ENCODE assay signal across 8 cellular contexts in genomic region chr7:39948375-39948774, GRCh38. TPM values are rescaled to one million over a fixed set of nuclear protein-coding genes. Genes with fewer than 3 reads are reported as not detected.
DNase-seq lines count a peak whose midpoint lies in the region; ATAC-seq, FAIRE-seq and TF ChIP-seq lines count a peak whose summit lies in the region.

No MANE protein-coding gene starts in this region.

- H2AFZ ChIP-seq in GM23248 (peak overlapping the region; percentile 95), H1 (ENCODE audit: low read length) (no peak overlapping the region), neuronal stem cell (ENCODE audit: low read length) (peak overlapping the region; percentile 90)

- H3K23ac ChIP-seq in H1 (ENCODE audit: insufficient read length) (no peak overlapping the region), neuronal stem cell (ENCODE audit: low read depth, low read length, poor library complexity) (no peak overlapping the region)

- ATAC-seq in GM21576 (IDR thresholded peaks at IDR 0.05; ENCODE audit: unreplicated experiment) = no peak

- no peak overlapping the region for H2BK15ac ChIP-seq in H1 (ENCODE audit: low read length)
- no peak overlapping the region for H2BK15ac ChIP-seq in neuronal stem cell (ENCODE audit: low read length)

- no peaks in the 10 kb centered on the region for H3K9me2 ChIP-seq in GM23248 (ENCODE audit: insufficient read depth)

- CTCF ChIA-PET in H1 (lab: Charles Lee; ENCODE audit: partially characterized antibody) = interaction anchor here (0.7 to 2.1 kb wide), 5 partner anchors 11 to 52 kb away, joined by 3 to 7 read pairs (median 4); no protein-coding TSS in a partner anchor

- TF ChIP-seq RAD21 in H1 (IDR thresholded peaks at IDR 0.05 in 1 of 2, conservative IDR thresholded peaks at IDR 0.05 in 1 of 2; ENCODE audit: low read depth in 2 of 2, low read length in 2 of 2) = no peak

- H3K9me3 ChIP-seq in GM23248 (ENCODE audit: low read depth) = no peaks in the 10 kb centered on the region
- no peaks in the 10 kb centered on the region for H3K9me3 ChIP-seq in H1 (ENCODE audit: insufficient read depth in 2 of 2, low read depth in 1 of 2, low read length in 1 of 2)
- no peaks in the 10 kb centered on the region for H3K9me3 ChIP-seq in neuronal stem cell (replicated peaks in 1 of 2; ENCODE audit: control insufficient read depth in 2 of 2, insufficient read depth in 1 of 2, low read depth in 1 of 2, low read length in 2 of 2)

- 37 to 41% methylated on average over 8 of the region's 8 CpGs for WGBS in GM23248 (ENCODE audit: low coverage in 1 of 2, low lambda C conversion rate in 2 of 2, missing lambda C conversion rate in 2 of 2), 2 experiments
- WGBS in H1 (ENCODE audit: extremely low coverage in 1 of 2, insufficient coverage in 1 of 2, insufficient read length in 1 of 2, insufficient replicate concordance in 2 of 2, low coverage in 1 of 2, low lambda C conversion rate in 2 of 2, missing lambda C conversion rate in 1 of 2), 2 experiments = 77% methylated on average over 8 of the region's 8 CpGs; no CpG with 5 or more reads in 1 of the 2 experiments
- WGBS in neuronal stem cell (ENCODE audit: extremely low coverage in 2 of 2, insufficient read length in 2 of 2, insufficient replicate concordance in 1 of 2), 2 donors = no CpG with 5 or more reads among the region's 8 CpGs

- peaks cover 35% of the 10 kb centered on the region for H3F3A ChIP-seq in GM23248 (ENCODE audit: insufficient read depth)

- POLR2A ChIA-PET in H1 (lab: Charles Lee; ENCODE audit: partially characterized antibody) = interaction anchor here (1.1 to 2.4 kb wide), 2 partner anchors 91 to 186 kb away, joined by 4 to 9 read pairs; partner anchors contain the start of genes MPLKIP and SUGCT

- TF ChIP-seq CTCF in H1 (IDR thresholded peaks at IDR 0.05; ENCODE audit: control extremely low read depth in 1 of 3, insufficient read depth in 1 of 3, low read depth in 1 of 3, low read length in 3 of 3) = no peak

- peaks cover 4% of the 10 kb centered on the region; the same call in 1 of the 2 replicates for H4K20me1 ChIP-seq in GM23248 (ENCODE audit: insufficient read depth)
- H4K20me1 ChIP-seq in H1 (replicated peaks in 1 of 2; ENCODE audit: control insufficient read depth in 1 of 2, insufficient read depth in 2 of 2, low read length in 2 of 2) = peaks cover 9 to 15% of the 10 kb centered on the region in 2 experiments

- H3K79me1 ChIP-seq in H1 (ENCODE audit: low read depth, low read length) = no peaks in the 10 kb centered on the region
- peaks cover 13% of the 10 kb centered on the region for H3K79me1 ChIP-seq in neuronal stem cell (ENCODE audit: low read depth, low read length)

- H3K36me3 ChIP-seq in GM23248 (ENCODE audit: low read depth) (no peaks in the 10 kb centered on the region), H1 (ENCODE audit: control insufficient read depth in 2 of 4, insufficient read depth in 4 of 4, low read length in 3 of 4) (no peaks in the 10 kb centered on the region), neuronal stem cell (replicated peaks in 1 of 2; ENCODE audit: control insufficient read depth in 2 of 2, insufficient read depth in 2 of 2, low read length in 2 of 2) (peaks cover 0 to 10% of the 10 kb centered on the region in 2 donors)

- H3K56ac ChIP-seq in H1 (replicated peaks; ENCODE audit: insufficient read length, low read depth, low read length) = no peak overlapping the region

- TF ChIP-seq POLR2A in H1 (IDR thresholded peaks at IDR 0.05; ENCODE audit: control extremely low read depth in 1 of 2, low read depth in 2 of 2, low read length in 2 of 2) = no peak

- H4K91ac ChIP-seq in H1 (replicated peaks; ENCODE audit: insufficient read length, low read length) (no peak overlapping the region), neuronal stem cell (ENCODE audit: low read depth, low read length, poor library complexity) (no peak overlapping the region)

- DNase-seq in GM23248 (peak; percentile 54), SK-N-DZ (ENCODE audit: low spot score) (peak; percentile 38), H1 (ENCODE audit: low read depth in 1 of 2, low spot score in 2 of 2) (no peak), neuronal stem cell (ENCODE audit: low spot score) (no peak), mesenteric fat pad (ENCODE audit: low spot score) (no peak), NCI-H1436 treated with DMSO at 0.1 percent for 48 hours (lab: John Stamatoyannopoulos, UW) (no peak), RCC 7860 (ENCODE audit: low spot score) (no peak)

- H4K5ac ChIP-seq in H1 (ENCODE audit: insufficient read length, low read depth, low read length) = no peak overlapping the region

- H2BK5ac ChIP-seq in H1 (ENCODE audit: low read depth, low read length) (no peak overlapping the region), neuronal stem cell (ENCODE audit: low read length) (no peak overlapping the region)

- H2BK20ac ChIP-seq in H1 (ENCODE audit: low read length) = no peak overlapping the region

- H3K18ac ChIP-seq in H1 (ENCODE audit: extremely low read depth, low read length) (no peak overlapping the region), neuronal stem cell (ENCODE audit: low read length) (no peak overlapping the region)

- no peak overlapping the region for H3K14ac ChIP-seq in H1 (ENCODE audit: insufficient read length)
- H3K14ac ChIP-seq in neuronal stem cell (ENCODE audit: low read length) = no peak overlapping the region

- H3K27ac ChIP-seq in GM23248 (peak overlapping the region; percentile 97), H1 (ENCODE audit: low read depth, low read length) (peak overlapping the region; percentile 91; the same call in 1 of the 2 replicates), neuronal stem cell (replicated peaks; ENCODE audit: low read length) (no peak overlapping the region)

- H2AK5ac ChIP-seq in H1 (ENCODE audit: low read depth, low read length) (no peak overlapping the region), neuronal stem cell (ENCODE audit: low read depth, low read length) (no peak overlapping the region)

- in situ Hi-C loops in GM23248 (cut with MboI) = no loop called here

- H3K4me3 ChIP-seq in GM23248 = peak overlapping the region; percentile 91
- H3K4me3 ChIP-seq in H1 (ENCODE audit: extremely low read depth in 1 of 4, insufficient read depth in 2 of 4, low read depth in 3 of 4, low read length in 4 of 4) = peak overlapping the region; percentile 83 to 91 (median 89); a peak in 7 of 8 replicates
- peak overlapping the region in 1 of 2 donors; percentile 80 for H3K4me3 ChIP-seq in neuronal stem cell (ENCODE audit: low read length in 2 of 2)

- H3K27me3 ChIP-seq in GM23248 (replicated peaks; ENCODE audit: insufficient read depth) (no peaks in the 10 kb centered on the region), H1 (replicated peaks in 1 of 4; ENCODE audit: control insufficient read depth in 3 of 4, extremely low read depth in 1 of 4, insufficient read depth in 3 of 4, low read length in 3 of 4) (no peaks in the 10 kb centered on the region), neuronal stem cell (ENCODE audit: control insufficient read depth in 3 of 3, insufficient read depth in 3 of 3, low read depth in 1 of 3, low read length in 3 of 3) (no peaks in the 10 kb centered on the region)

- H3K4me1 ChIP-seq in GM23248 (ENCODE audit: insufficient read depth) (peaks cover 7% of the 10 kb centered on the region), H1 (replicated peaks in 1 of 4; ENCODE audit: control insufficient read depth in 3 of 4, insufficient read depth in 4 of 4, low read length in 3 of 4) (no peaks in the 10 kb centered on the region; a peak in 3 of 7 replicates), neuronal stem cell (ENCODE audit: control insufficient read depth in 2 of 2, insufficient read depth in 1 of 2, low read depth in 1 of 2, low read length in 2 of 2) (peaks cover 0 to 2% of the 10 kb centered on the region in 2 donors)

- H3K4me2 ChIP-seq in GM23248 (ENCODE audit: unreplicated experiment) (peak overlapping the region; percentile 83), H1 (ENCODE audit: insufficient read depth in 1 of 2, low read depth in 2 of 2, low read length in 2 of 2) (peak overlapping the region; percentile 72 to 77), neuronal stem cell (ENCODE audit: insufficient read depth, low read length, poor library complexity, severe bottlenecking) (peak overlapping the region; percentile 29)

- no peak overlapping the region for H3K4ac ChIP-seq in H1 (replicated peaks; ENCODE audit: insufficient read length, low read depth, low read length)
- no peak overlapping the region for H3K4ac ChIP-seq in neuronal stem cell (ENCODE audit: low read length)

- no peak overlapping the region for H2BK12ac ChIP-seq in H1 (ENCODE audit: low read depth, low read length)
- no peak overlapping the region for H2BK12ac ChIP-seq in neuronal stem cell (ENCODE audit: low read length)

- no peak for TF ChIP-seq EP300 in H1 (IDR thresholded peaks at IDR 0.05; ENCODE audit: borderline replicate concordance in 1 of 2, low read depth in 2 of 2, low read length in 2 of 2)

- H3K79me2 ChIP-seq in GM23248 (ENCODE audit: insufficient read depth) (peaks cover 31% of the 10 kb centered on the region), H1 (ENCODE audit: control insufficient read depth in 1 of 2, insufficient read depth in 2 of 2, low read length in 2 of 2) (peaks cover under 1 to 23% of the 10 kb centered on the region in 2 experiments; a peak in 3 of 4 replicates)

- H3K23me2 ChIP-seq in H1 (ENCODE audit: low read depth, low read length) = peaks cover 3% of the 10 kb centered on the region

- no peak overlapping the region for H4K8ac ChIP-seq in H1 (ENCODE audit: extremely low read depth, insufficient read depth, low read length)
- no peak overlapping the region for H4K8ac ChIP-seq in neuronal stem cell (ENCODE audit: low read depth, low read length)

- no peak overlapping the region for H2BK120ac ChIP-seq in H1 (replicated peaks; ENCODE audit: low read depth, low read length)
- H2BK120ac ChIP-seq in neuronal stem cell (ENCODE audit: low read depth, low read length) = no peak overlapping the region

- H3K9ac ChIP-seq in GM23248 (peak overlapping the region; percentile 95), H1 (replicated peaks in 1 of 4; ENCODE audit: extremely low read depth in 1 of 4, low read depth in 3 of 4, low read length in 3 of 4) (peak overlapping the region in 3 of 4 experiments; percentile 38 to 97 (median 94); a peak in 4 of 7 replicates), neuronal stem cell (ENCODE audit: low read depth, low read length, poor library complexity) (no peak overlapping the region)

- FAIRE-seq in H1 (lab: Jason Lieb, UNC) = no peak
- FAIRE-seq in RCC 7860 (lab: Jason Lieb, UNC) = no peak

RNA-seq across cellular contexts. Expression of gene CDK13, which starts 1.7 kb away (rescaled TPM):
- 41.4 and 52.9 TPM in 2 replicates for total RNA-seq in GM23248 (2014; rRNA removed; shearing (Covaris generic))
- polyA plus RNA-seq in GM23248 (2016; fragmentation: Nextera tagmentation; extraction: Ambion mirVana) = 11.0 and 13.3 TPM in 2 replicates
- 17.7 and 22.0 TPM in 2 replicates for polyA plus RNA-seq in SK-N-DZ (2014; cell fraction: cytosol; rRNA removed)
- polyA plus RNA-seq in SK-N-DZ (2014; cell fraction: nucleus; rRNA removed) = 30.1 and 33.8 TPM in 2 replicates
- total RNA-seq in H1 (2021; fragmentation: NEBNext Ultra II Directional; extraction: Animal tissue kit (Norgen Biotek cat#: 25700)) = 46.4 and 49.5 TPM in 2 replicates
- polyA plus RNA-seq in H1 (2011; rRNA removed) = 15.5 and 22.6 TPM in 2 replicates
- 22.1 TPM for polyA plus RNA-seq in H1 (2011; cell fraction: cytosol; rRNA removed)
- 26.5 TPM for polyA plus RNA-seq in H1 (2011; cell fraction: nucleus; rRNA removed)
- 25.5 to 34.9 TPM (median 29.9 TPM) in 4 replicates for polyA plus RNA-seq in H1 (2012, experiment 1 of 2)
- 9.1 TPM for polyA plus RNA-seq in H1 (2012, experiment 2 of 2)
- 27.7 TPM for polyA plus RNA-seq in H1 (2013, experiment 1 of 2)
- 22.8 TPM for polyA plus RNA-seq in H1 (2013, experiment 2 of 2)
- 76.6 and 90.8 TPM in 2 replicates for polyA minus RNA-seq in H1 (2011; rRNA and poly(A)+ RNA removed)
- 27.6 TPM for polyA minus RNA-seq in H1 (2011; cell fraction: cytosol; rRNA and poly(A)+ RNA removed)
- polyA minus RNA-seq in H1 (2011; cell fraction: nucleus; rRNA and poly(A)+ RNA removed) = 92.3 TPM
- 25.0 TPM for polyA plus RNA-seq in neuronal stem cell (2013, experiment 1 of 2)
- 23.9 TPM for polyA plus RNA-seq in neuronal stem cell (2013, experiment 2 of 2)
- total RNA-seq in mesenteric fat pad = 44.4 TPM

Comparison
In these comparisons a context has a peak if more than half of its experiments do, and no peak if none do; other contexts are left out.
1. DNase-seq: peak in GM23248 (single experiment) and SK-N-DZ (single experiment); none in H1 (0 of 2), neuronal stem cell (single experiment), mesenteric fat pad (single experiment), NCI-H1436 treated with DMSO at 0.1 percent for 48 hours (single experiment) and RCC 7860 (single experiment).
2. H3K4me2 ChIP-seq: peak in every context shown above with its lines; median percentile 83 in GM23248; 74 in H1; 29 in neuronal stem cell.